17 cellular contexts compared by ENCODE assay signal in genomic region chr7:141512597-141512996, GRCh38. TPM values are rescaled to one million over a fixed set of nuclear protein-coding genes. Genes with fewer than 3 reads are reported as not detected.
DNase-seq lines count a peak whose midpoint lies in the region; ATAC-seq, FAIRE-seq and TF ChIP-seq lines count a peak whose summit lies in the region.
"Had no signal": no experiment of that assay in that cellular context is flagged by ENCODE, and none has a peak within 500 bp of the region (broad histone marks: within the 10 kb centered on the region; RNA-seq: fewer than 3 reads in every experiment).

No MANE protein-coding gene starts in this region.

- H3K27me3 ChIP-seq in CD4-positive, alpha-beta memory T cell (ENCODE audit: insufficient read depth, low read length) = peaks cover 7% of the 10 kb centered on the region
- H3K27me3 ChIP-seq in GM23338 (ENCODE audit: insufficient read depth) (peaks cover 12% of the 10 kb centered on the region), K562 (ENCODE audit: control insufficient read depth in 2 of 2, insufficient read depth in 2 of 2, low read length in 2 of 2) (peaks cover 40 to 48% of the 10 kb centered on the region in 2 experiments)
- H3K27me3 ChIP-seq: ovary had no signal

- no peak for DNase-seq in CD4-positive, alpha-beta memory T cell
- DNase-seq in GM23338 (ENCODE audit: low spot score) = no peak
- DNase-seq in K562 (ENCODE audit: extremely low read depth in 1 of 4, low spot score in 3 of 4) = no peak
- DNase-seq in naive thymus-derived CD8-positive, alpha-beta T cell = no peak
- DNase-seq in HEK293T (ENCODE audit: extremely low spot score) = no peak
- DNase-seq in NCI-H69 (lab: John Stamatoyannopoulos, UW) = no peak
- no peak for DNase-seq in dermis blood vessel endothelial cell
- DNase-seq: activated naive CD4-positive, alpha-beta T cell; foreskin melanocyte; KG1; NCI-H2081 treated with DMSO at 0.1 percent for 48 hours; ovary; stimulated activated CD4-positive, alpha-beta T cell treated with anti-CD3 and anti-CD28 coated beads, Interleukin-2, amount 100 ng/mL, for 24 hours had no signal

- TF ChIP-seq POLR2A in K562 (conservative IDR thresholded peaks at IDR 0.05) = no peak

- TF ChIP-seq EP300 in K562 (IDR thresholded peaks at IDR 0.05; ENCODE audit: low read length) = no peak

- H3K9me3 ChIP-seq in CD4-positive, alpha-beta memory T cell (ENCODE audit: control insufficient read depth in 1 of 2, low read length in 2 of 2) = no peaks in the 10 kb centered on the region
- no peaks in the 10 kb centered on the region for H3K9me3 ChIP-seq in K562 (replicated peaks; ENCODE audit: control insufficient read depth, insufficient read depth, low read depth, low read length)
- H3K9me3 ChIP-seq: ovary had no signal

- no peak for TF ChIP-seq CTCF in GM23338 (conservative IDR thresholded peaks at IDR 0.05; ENCODE audit: low read depth in 2 of 2)
- no peak for TF ChIP-seq CTCF in K562 (IDR thresholded peaks at IDR 0.05 in 2 of 3, conservative IDR thresholded peaks at IDR 0.05 in 1 of 3; ENCODE audit: insufficient read depth in 2 of 3, low read depth in 1 of 3, low read length in 3 of 3)

- 0 out of 2 replicates have a peak, but pooled peaks cover 4% of the 10 kb centered on the region for H3F3A ChIP-seq in GM23338 (replicated peaks; ENCODE audit: low read depth)

- no peaks in the 10 kb centered on the region for H3K36me3 Mint-ChIP-seq in CD4-positive, alpha-beta memory T cell
- peaks cover 43% of the 10 kb centered on the region for H3K36me3 Mint-ChIP-seq in GM23338 (ENCODE audit: low read depth)
- peaks cover 0 to 9% (median 3%) of the 10 kb centered on the region in 3 donors for H3K36me3 Mint-ChIP-seq in naive thymus-derived CD8-positive, alpha-beta T cell

- H2AFZ ChIP-seq in GM23338 = peak overlapping the region; percentile 91
- H2AFZ ChIP-seq in K562 (ENCODE audit: low read depth, low read length) = no peak overlapping the region

- FAIRE-seq in K562 (lab: Jason Lieb, UNC) = peak; percentile 44
- FAIRE-seq: G401.6 had no signal

- peaks cover 41 to 44% of the 10 kb centered on the region in 2 donors for H3K27me3 Mint-ChIP-seq in CD4-positive, alpha-beta memory T cell
- H3K27me3 Mint-ChIP-seq in GM23338 (ENCODE audit: insufficient read depth, low read depth, poor library complexity) = peaks cover 15% of the 10 kb centered on the region
- H3K27me3 Mint-ChIP-seq in naive thymus-derived CD8-positive, alpha-beta T cell = peaks cover 46 to 80% (median 64%) of the 10 kb centered on the region in 5 donors

- WGBS in K562 (ENCODE audit: insufficient coverage, low coverage, missing lambda C conversion rate) = 0% methylated on average over 2 of the region's 2 CpGs

- peaks cover 2 to 10% (median 8%) of the 10 kb centered on the region in 8 donors for H3K9me3 Mint-ChIP-seq in CD4-positive, alpha-beta memory T cell
- peaks cover 33% of the 10 kb centered on the region for H3K9me3 Mint-ChIP-seq in GM23338
- peaks cover 0 to 11% (median 5%) of the 10 kb centered on the region in 9 donors for H3K9me3 Mint-ChIP-seq in naive thymus-derived CD8-positive, alpha-beta T cell

- H3K36me3 ChIP-seq in CD4-positive, alpha-beta memory T cell (ENCODE audit: insufficient read depth, low read length) = no peaks in the 10 kb centered on the region
- H3K36me3 ChIP-seq in GM23338 (ENCODE audit: insufficient read depth) = peaks cover 9% of the 10 kb centered on the region; the same call in 1 of the 2 replicates
- H3K36me3 ChIP-seq in K562 (ENCODE audit: control insufficient read depth, insufficient read depth, low read length) = no peaks in the 10 kb centered on the region
- H3K36me3 ChIP-seq: ovary had no signal

- peaks cover 17% of the 10 kb centered on the region; the same call in 1 of the 2 replicates for H3K9me2 ChIP-seq in GM23338 (ENCODE audit: insufficient read depth)

- H3K4me1 ChIP-seq in CD4-positive, alpha-beta memory T cell (ENCODE audit: insufficient read depth, low read length) = peaks cover 4% of the 10 kb centered on the region
- H3K4me1 ChIP-seq in GM23338 (ENCODE audit: insufficient read depth) = peaks cover 16% of the 10 kb centered on the region
- H3K4me1 ChIP-seq in K562 (replicated peaks in 1 of 2; ENCODE audit: control insufficient read depth in 2 of 2, insufficient read depth in 2 of 2, low read length in 2 of 2) = peaks cover 0 to 7% of the 10 kb centered on the region in 2 experiments; a peak in 1 of 5 replicates

- in situ Hi-C loops in K562 (cut with MboI) = no loop called here

- H3K4me1 Mint-ChIP-seq in CD4-positive, alpha-beta memory T cell = peaks cover 7 to 16% (median 11%) of the 10 kb centered on the region in 4 donors
- peaks cover 17% of the 10 kb centered on the region for H3K4me1 Mint-ChIP-seq in GM23338
- peaks cover 9 to 24% (median 16%) of the 10 kb centered on the region in 4 donors for H3K4me1 Mint-ChIP-seq in naive thymus-derived CD8-positive, alpha-beta T cell

- no peaks in the 10 kb centered on the region for H3K9me1 ChIP-seq in K562 (ENCODE audit: control insufficient read depth, insufficient read depth, low read length)

- H3K27ac ChIP-seq in CD4-positive, alpha-beta memory T cell (ENCODE audit: low read depth, low read length) = no peak overlapping the region
- H3K27ac ChIP-seq in GM23338 (ENCODE audit: low read depth) (no peak overlapping the region), K562 (ENCODE audit: extremely low read depth, low read depth, low read length) (no peak overlapping the region)
- H3K27ac ChIP-seq: coronary artery, epithelial cell of prostate, ovary had no signal

- BruUV-seq in K562 (replicated peaks; lab: Mats Ljungman, UMichigan) = no TSS peak

- POLR2A ChIA-PET in CD4-positive, alpha-beta memory T cell (lab: Charles Lee; ENCODE audit: partially characterized antibody) = no interaction called here
- POLR2A ChIA-PET in K562 (lab: Yijun Ruan, JAX) (interaction anchor here (0.7 kb wide), 1 partner anchor 25 kb away, joined by 3 read pairs; no protein-coding TSS in a partner anchor), HEK293T (lab: Yijun Ruan, JAX) (no interaction called here)
- POLR2A ChIA-PET in naive thymus-derived CD8-positive, alpha-beta T cell (lab: Charles Lee) = no interaction called here

- H3K79me2 ChIP-seq in GM23338 (replicated peaks; ENCODE audit: insufficient read depth) = no peaks in the 10 kb centered on the region
- no peaks in the 10 kb centered on the region for H3K79me2 ChIP-seq in K562 (ENCODE audit: control insufficient read depth, insufficient read depth, low read length)

- no peak for TF ChIP-seq RAD21 in K562 (CRISPR knock-in tag; conservative IDR thresholded peaks at IDR 0.05 in 1 of 2, IDR thresholded peaks at IDR 0.05 in 1 of 2)

- ATAC-seq in GM23338 (no peak), K562 (no peak)
- no peak for ATAC-seq in naive thymus-derived CD8-positive, alpha-beta T cell
- ATAC-seq: HCT116 had no signal

- intact Hi-C loops in CD4-positive, alpha-beta memory T cell (cut with micrococcal nuclease) = no loop called here
- intact Hi-C loops in K562 (cut with micrococcal nuclease) = no loop called here

- H3K27ac Mint-ChIP-seq in CD4-positive, alpha-beta memory T cell = no peak overlapping the region
- H3K27ac Mint-ChIP-seq in GM23338 = no peak overlapping the region
- H3K27ac Mint-ChIP-seq in naive thymus-derived CD8-positive, alpha-beta T cell = no peak overlapping the region

- no peak overlapping the region for H3K4me3 ChIP-seq in CD4-positive, alpha-beta memory T cell (ENCODE audit: low read length in 2 of 2)
- H3K4me3 ChIP-seq in GM23338 (peak overlapping the region; percentile 73), K562 (no peak overlapping the region)
- H3K4me3 ChIP-seq: ovary had no signal

- H4K20me1 ChIP-seq in GM23338 (replicated peaks; ENCODE audit: insufficient read depth) = no peaks in the 10 kb centered on the region
- no peaks in the 10 kb centered on the region for H4K20me1 ChIP-seq in K562 (replicated peaks; ENCODE audit: control insufficient read depth, insufficient read depth, low read length)

- CTCF ChIA-PET in CD4-positive, alpha-beta memory T cell (lab: Charles Lee; ENCODE audit: partially characterized antibody) = no interaction called here
- CTCF ChIA-PET in K562 (lab: Yijun Ruan, JAX; ENCODE audit: low intra/inter-chr PET ratio) (no interaction called here), HEK293T (lab: Yijun Ruan, JAX) (no interaction called here)

- peak overlapping the region in 7 of 8 donors; percentile 68 to 81 (median 80) for H3K4me3 Mint-ChIP-seq in CD4-positive, alpha-beta memory T cell
- H3K4me3 Mint-ChIP-seq in GM23338 = peak overlapping the region; percentile 74; the same call in 2 of the 3 replicates
- H3K4me3 Mint-ChIP-seq in naive thymus-derived CD8-positive, alpha-beta T cell = peak overlapping the region; percentile 60 to 84 (median 77)

- no peak overlapping the region for H3K9ac ChIP-seq in K562 (ENCODE audit: insufficient read depth in 1 of 2, low read depth in 2 of 2, low read length in 2 of 2)

- H3K4me2 ChIP-seq in GM23338 (peak overlapping the region; percentile 97), K562 (ENCODE audit: insufficient read depth, low read length) (no peak overlapping the region)

TF ChIP-seq in HEK293T, 16 proteins besides CTCF, POLR2A, EP300 and RAD21 (continues in another document):
- TF ChIP-seq SUZ12 (IDR thresholded peaks at IDR 0.05) = no peak

RNA-seq across cellular contexts. Expression of gene AGK, which starts 38.6 kb away (rescaled TPM):
- total RNA-seq in CD4-positive, alpha-beta memory T cell = 10 to 100 TPM; 28.1 to 30.0 TPM
- polyA plus RNA-seq in CD4-positive, alpha-beta memory T cell = 10 to 100 TPM; 28.5 to 33.8 TPM
- total RNA-seq in GM23338 (2014; rRNA removed; shearing (Covaris generic)) = 36.6 and 37.9 TPM in 2 replicates
- 19.1 and 21.9 TPM in 2 replicates for polyA plus RNA-seq in GM23338 (2016; fragmentation: Nextera tagmentation; extraction: Ambion mirVana)
- 132 and 175 TPM in 2 replicates for total RNA-seq in K562 (2011; cell fraction: chromatin; rRNA removed; ENCODE audit: low replicate concordance)
- 71.4 and 98.6 TPM in 2 replicates for total RNA-seq in K562 (2011; cell fraction: nucleolus; rRNA removed)
- 110 and 155 TPM in 2 replicates for total RNA-seq in K562 (2011; cell fraction: nucleoplasm; rRNA removed)
- 64.0 and 81.9 TPM in 2 replicates for total RNA-seq in K562 (2014; rRNA removed)
- total RNA-seq in K562 (2014; rRNA removed; fragmentation: Illumina TruSeq; extraction: Trizol) = 77.2 and 80.7 TPM in 2 replicates
- total RNA-seq in K562 (2015; rRNA removed; fragmentation: Illumina TruSeq; extraction: Trizol) = 64.4 and 71.8 TPM in 2 replicates
- total RNA-seq in K562 (2021) = 61.3 and 62.6 TPM in 2 replicates
- polyA plus RNA-seq in K562 (2011; rRNA removed) = 113 and 128 TPM in 2 replicates
- 56.2 and 89.6 TPM in 2 replicates for polyA plus RNA-seq in K562 (2011; cell fraction: cytosol; rRNA removed)
- 118 and 147 TPM in 2 replicates for polyA plus RNA-seq in K562 (2011; cell fraction: nucleus; rRNA removed)
- 38.3 and 38.8 TPM in 2 replicates for polyA plus RNA-seq in K562 (2012)
- polyA plus RNA-seq in K562 (2014; fragmentation: Illumina TruSeq; extraction: Trizol) = 81.1 and 89.0 TPM in 2 replicates
- polyA plus RNA-seq in K562 (2014; fragmentation: Nextera tagmentation; extraction: Ambion mirVana) = 100 to 1,000 TPM in 1 of 2 experiments, 10 to 100 TPM in 1; 50.7 to 102 TPM
- 71.0 and 79.8 TPM in 2 replicates for polyA plus RNA-seq in K562 (2014; rRNA removed)
- 121 and 131 TPM in 2 replicates for polyA minus RNA-seq in K562 (2011; rRNA and poly(A)+ RNA removed)
- 23.8 and 34.1 TPM in 2 replicates for polyA minus RNA-seq in K562 (2011; cell fraction: cytosol; rRNA and poly(A)+ RNA removed)
- polyA minus RNA-seq in K562 (2011; cell fraction: nucleus; rRNA and poly(A)+ RNA removed) = 93.0 and 109 TPM in 2 replicates
- total RNA-seq in naive thymus-derived CD8-positive, alpha-beta T cell = 10 to 100 TPM; 26.3 to 26.7 TPM
- polyA plus RNA-seq in naive thymus-derived CD8-positive, alpha-beta T cell = 10 to 100 TPM; 23.3 to 29.3 (median 25.6) TPM
- total RNA-seq in dermis blood vessel endothelial cell = 23.0 and 31.8 TPM in 2 replicates
